8 cellular contexts compared by ENCODE assay signal in the genomic region with DNA sequence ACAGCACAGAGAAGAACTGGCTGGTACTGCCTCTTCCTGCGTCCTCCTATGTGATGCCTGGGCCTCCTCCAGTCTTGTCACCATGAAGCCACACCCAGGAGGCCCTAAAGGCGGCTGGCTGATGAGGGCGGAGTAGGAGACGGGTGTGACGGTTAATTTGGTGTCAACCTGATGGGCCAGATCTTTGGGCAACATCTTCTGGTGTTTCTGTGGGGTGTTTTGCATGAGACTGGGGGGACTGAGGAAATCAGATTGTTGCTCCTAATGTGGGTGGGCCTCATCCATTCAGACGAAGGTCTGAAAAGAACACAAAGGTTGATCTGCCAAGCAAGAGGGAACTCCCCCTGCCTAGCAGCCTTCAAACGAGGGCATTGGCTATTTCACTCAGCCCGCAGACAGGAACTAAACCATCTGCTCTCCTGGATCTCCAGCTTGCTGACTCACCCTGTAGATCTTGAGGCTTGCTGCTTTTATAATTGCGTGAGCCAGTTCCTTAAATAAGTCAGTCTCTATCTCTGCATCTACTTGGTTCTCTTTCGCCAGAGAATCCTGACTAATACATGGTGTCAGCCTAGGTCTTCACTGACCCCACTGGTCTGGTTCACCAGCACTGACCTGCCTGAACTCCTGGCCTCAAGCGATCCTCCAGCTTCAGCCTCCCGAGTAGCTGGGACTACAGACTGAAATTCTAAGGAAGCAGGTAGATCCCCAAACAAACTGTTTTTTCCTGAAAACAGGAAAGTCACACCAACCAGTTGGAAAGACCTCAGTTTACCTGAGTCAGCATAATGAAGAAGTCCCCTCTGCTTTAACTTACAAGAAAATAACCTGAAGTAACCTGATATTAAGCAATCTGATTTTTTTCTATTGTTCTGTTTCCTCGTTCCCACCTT.
A peak's percentile ranks its signal among the peaks of the same experiment; 100 is the strongest.
DNase-seq lines count a peak whose midpoint lies in the region; ATAC-seq lines count a peak whose summit lies in the region.

No MANE protein-coding gene starts in this region.

- no peak for ATAC-seq in HG02610 (IDR thresholded peaks at IDR 0.05; ENCODE audit: unreplicated experiment)
- ATAC-seq in HG02571 (IDR thresholded peaks at IDR 0.05; ENCODE audit: unreplicated experiment) = no peak
- ATAC-seq in HG03565 (IDR thresholded peaks at IDR 0.05; ENCODE audit: unreplicated experiment) = no peak

- H3K36me3 Mint-ChIP-seq in T-helper 1 cell treated with Interleukin-12 subunit alpha and Interleukin-12 subunit beta and Interleukin-4 antibody, amounts not matched to agents 30 μg/mL and 1 μg/mL, for 36 hours (ENCODE audit: low read depth) = no peaks in the 10 kb centered on the region

- peaks cover 9% of the 10 kb centered on the region for H3K4me1 Mint-ChIP-seq in T-helper 1 cell treated with Interleukin-12 subunit alpha and Interleukin-12 subunit beta and Interleukin-4 antibody, amounts not matched to agents 30 μg/mL and 1 μg/mL, for 36 hours (ENCODE audit: low read depth)

- peaks cover 4% of the 10 kb centered on the region for H3K27me3 Mint-ChIP-seq in T-helper 1 cell treated with Interleukin-12 subunit alpha and Interleukin-12 subunit beta and Interleukin-4 antibody, amounts not matched to agents 30 μg/mL and 1 μg/mL, for 36 hours (ENCODE audit: low read depth)

- no peaks in the 10 kb centered on the region for H3K9me3 Mint-ChIP-seq in T-helper 1 cell treated with Interleukin-12 subunit alpha and Interleukin-12 subunit beta and Interleukin-4 antibody, amounts not matched to agents 30 μg/mL and 1 μg/mL, for 36 hours

- no peak overlapping the region for H3K4me3 Mint-ChIP-seq in T-helper 1 cell treated with Interleukin-12 subunit alpha and Interleukin-12 subunit beta and Interleukin-4 antibody, amounts not matched to agents 30 μg/mL and 1 μg/mL, for 36 hours

- peak overlapping the region; percentile 60 for H3K27ac Mint-ChIP-seq in T-helper 1 cell treated with Interleukin-12 subunit alpha and Interleukin-12 subunit beta and Interleukin-4 antibody, amounts not matched to agents 30 μg/mL and 1 μg/mL, for 36 hours

- DNase-seq in CD1c-positive myeloid dendritic cell (ENCODE audit: extremely low spot score) (peak; percentile 94), HCEC 1CT (peak; percentile 44), inferior parietal cortex (ENCODE audit: extremely low spot score) (peak; percentile 53), SHP77 treated with DMSO at 0.1 percent for 48 hours (lab: John Stamatoyannopoulos, UW) (no peak)
